Comparison of ENCODE assay signal across 8 cellular contexts in the genomic region with DNA sequence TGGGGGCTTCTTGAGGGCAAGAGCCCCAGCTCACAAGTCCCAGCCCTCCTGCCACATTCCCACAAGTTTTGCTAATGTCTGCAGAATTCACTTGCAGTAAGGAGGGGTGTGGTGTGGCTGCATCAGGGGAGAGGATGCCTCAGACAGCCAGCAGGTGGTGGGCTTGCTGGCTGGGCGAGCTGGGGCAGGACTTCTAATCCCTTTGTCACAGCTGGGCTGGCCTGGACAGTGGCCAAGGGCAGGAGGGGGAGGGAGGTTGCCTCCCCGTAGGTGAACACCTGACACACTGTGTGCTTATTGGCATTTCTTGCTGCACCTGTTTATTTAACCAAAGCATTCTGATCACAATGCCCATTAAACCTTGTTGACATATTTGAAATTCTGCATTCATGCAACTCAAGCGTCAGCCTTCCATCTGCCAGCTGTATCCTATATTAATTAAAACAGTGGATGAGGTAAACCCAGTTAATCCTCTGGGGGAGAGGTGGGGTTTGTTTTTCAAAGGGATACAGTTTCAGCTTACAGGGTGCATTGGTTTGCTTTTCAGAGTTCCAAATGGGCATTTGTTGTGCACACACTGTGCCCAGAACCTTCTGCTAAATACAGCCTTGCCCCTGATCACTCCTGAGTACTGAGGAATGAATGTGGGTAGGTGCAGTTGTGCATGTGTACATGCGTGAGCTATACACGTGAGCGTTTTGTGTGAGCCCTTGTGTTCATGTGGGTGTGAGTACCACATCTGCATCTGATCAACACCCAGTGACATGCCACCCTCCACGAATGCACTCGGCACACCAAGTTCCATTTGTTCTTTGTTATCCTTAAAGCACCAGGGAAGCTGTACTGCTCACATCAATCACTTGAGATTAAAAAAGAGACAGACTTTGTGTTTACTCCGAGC.
A peak's percentile ranks its signal among the peaks of the same experiment; 100 is the strongest.
DNase-seq lines count a peak whose midpoint lies in the region; ATAC-seq and TF ChIP-seq lines count a peak whose summit lies in the region.

No MANE protein-coding gene starts in this region.

- TF ChIP-seq CTCF in astrocyte of the spinal cord (IDR thresholded peaks at IDR 0.05; ENCODE audit: low read depth, low read length): peak; percentile 69
- peak; percentile 46 to 79 (median 70) for TF ChIP-seq CTCF in thyroid gland (IDR thresholded peaks at IDR 0.05)

- peak overlapping the region in 2 of 3 donors; percentile 2 to 14 for H3K27ac ChIP-seq in thyroid gland

- no peaks in the 10 kb centered on the region for H3K9me3 ChIP-seq in thyroid gland

- H3K4me1 ChIP-seq in thyroid gland: peaks cover 22 to 31% of the 10 kb centered on the region in 2 donors

- in situ Hi-C loops in astrocyte of the spinal cord (cut with HindIII; ENCODE audit: low sequenced_read_pairs): no loop called here

- intact Hi-C loops in thyroid gland (cut with DNase I): loop anchor here (10.0 kb wide), 2 partner anchors 103 to 253 kb away; no protein-coding TSS in a partner anchor

- H3K4me3 ChIP-seq in astrocyte of the spinal cord (ENCODE audit: low read depth, low read length): no peak overlapping the region
- H3K4me3 ChIP-seq in thyroid gland (replicated peaks in 1 of 3): no peak overlapping the region

- no peak for TF ChIP-seq POLR2A in thyroid gland (IDR thresholded peaks at IDR 0.05)

- ATAC-seq in GM18907 (IDR thresholded peaks at IDR 0.05; ENCODE audit: unreplicated experiment): no peak

- no peaks in the 10 kb centered on the region for H3K36me3 ChIP-seq in thyroid gland

- 40 to 52% methylated on average over 9 of the region's 9 CpGs for WGBS in thyroid gland, 2 donors

- peak; percentile 11 for DNase-seq in stimulated activated CD4-positive, alpha-beta T cell treated with anti-CD3 and anti-CD28 coated beads, Interleukin-4, amount 100 ng/mL, for 1 hour
- no peak for DNase-seq in stimulated activated CD4-positive, alpha-beta T cell treated with anti-CD3 and anti-CD28 coated beads, Interleukin-4, amount 100 ng/mL, for 4 hours
- DNase-seq in HUDEP-2 (lab: John Stamatoyannopoulos, UW; ENCODE audit: unreplicated experiment in 76 of 76) (peak in 65 of 76 experiments; percentile 4 to 72 (median 40)), NCI-H69 (lab: John Stamatoyannopoulos, UW) (peak; percentile 99), astrocyte of the spinal cord (ENCODE audit: low read depth, low spot score) (peak; percentile 43), islet precursor cell (peak; percentile 79), thyroid gland (peak; percentile 86 to 93)

- H3K27me3 ChIP-seq in thyroid gland: no peaks in the 10 kb centered on the region

Comparison
In these comparisons a context has a peak if more than half of its experiments do, and no peak if none do; other contexts are left out.
1. DNase-seq: peak in stimulated activated CD4-positive, alpha-beta T cell treated with anti-CD3 and anti-CD28 coated beads, Interleukin-4, amount 100 ng/mL, for 1 hour (single experiment), HUDEP-2 (65 of 76), NCI-H69 (single experiment), astrocyte of the spinal cord (single experiment), islet precursor cell (single experiment) and thyroid gland (2 of 2); none in stimulated activated CD4-positive, alpha-beta T cell treated with anti-CD3 and anti-CD28 coated beads, Interleukin-4, amount 100 ng/mL, for 4 hours (0 of 2).